Comparison of ENCODE assay signal across 9 cellular contexts in genomic region chr2:112187805-112188596, GRCh38. TPM values are rescaled to one million over a fixed set of nuclear protein-coding genes. Genes with fewer than 3 reads are reported as not detected.
DNase-seq lines count a peak whose midpoint lies in the region; ATAC-seq and TF ChIP-seq lines count a peak whose summit lies in the region.
"Had no signal": no experiment of that assay in that cellular context is flagged by ENCODE, and none has a peak within 500 bp of the region (broad histone marks: within the 10 kb centered on the region; RNA-seq: fewer than 3 reads in every experiment).

No MANE protein-coding gene starts in this region.

- no peak overlapping the region for H3K4me3 ChIP-seq in esophagus muscularis mucosa

- intact Hi-C loops in activated CD8-positive, alpha-beta T cell treated with anti-CD3 and anti-CD28 coated beads for 36 hours (cut with micrococcal nuclease) = no loop called here
- intact Hi-C loops in esophagus muscularis mucosa (cut with DNase I) = no loop called here

- no peak for TF ChIP-seq POLR2A in esophagus muscularis mucosa (IDR thresholded peaks at IDR 0.05; ENCODE audit: low read depth)

- H3K4me1 Mint-ChIP-seq in activated CD8-positive, alpha-beta T cell treated with anti-CD3 and anti-CD28 coated beads for 36 hours (ENCODE audit: low read depth) = peaks cover 66% of the 10 kb centered on the region

- 81% methylated on average over 9 of the region's 9 CpGs for WGBS in esophagus muscularis mucosa

- H3K9me3 Mint-ChIP-seq in activated CD8-positive, alpha-beta T cell treated with anti-CD3 and anti-CD28 coated beads for 36 hours = peaks cover 1% of the 10 kb centered on the region

- H3K27ac ChIP-seq in esophagus muscularis mucosa (replicated peaks in 1 of 4) = no peak overlapping the region
- H3K27ac ChIP-seq: VCaP had no signal

- H3K27me3 Mint-ChIP-seq in activated CD8-positive, alpha-beta T cell treated with anti-CD3 and anti-CD28 coated beads for 36 hours = no peaks in the 10 kb centered on the region

- peak overlapping the region; percentile 54 for H3K4me3 Mint-ChIP-seq in activated CD8-positive, alpha-beta T cell treated with anti-CD3 and anti-CD28 coated beads for 36 hours

- peaks cover 23% of the 10 kb centered on the region for H3K36me3 Mint-ChIP-seq in activated CD8-positive, alpha-beta T cell treated with anti-CD3 and anti-CD28 coated beads for 36 hours (ENCODE audit: low read depth)

- TF ChIP-seq EP300 in Ishikawa (IDR thresholded peaks at IDR 0.05; ENCODE audit: borderline replicate concordance) (peak; percentile 44; the same call in 1 of the 2 replicates), esophagus muscularis mucosa (IDR thresholded peaks at IDR 0.05) (no peak)

- H3K36me3 ChIP-seq in esophagus muscularis mucosa = no peaks in the 10 kb centered on the region

- no peaks in the 10 kb centered on the region for H3K4me1 ChIP-seq in esophagus muscularis mucosa

- peak overlapping the region; percentile 97 for H3K27ac Mint-ChIP-seq in activated CD8-positive, alpha-beta T cell treated with anti-CD3 and anti-CD28 coated beads for 36 hours

- POLR2A ChIA-PET in activated CD8-positive, alpha-beta T cell treated with anti-CD3 and anti-CD28 coated beads for 36 hours (lab: Charles Lee) = interaction anchor here (0.8 to 2.2 kb wide), 9 partner anchors 12 to 136 kb away, joined by 3 to 7 read pairs (median 4); no protein-coding TSS in a partner anchor

- H3K27me3 ChIP-seq in esophagus muscularis mucosa = no peaks in the 10 kb centered on the region

- peak; percentile 93 for DNase-seq in activated CD8-positive, alpha-beta T cell treated with anti-CD3 and anti-CD28 coated beads for 36 hours
- peak; percentile 91 for DNase-seq in esophagus muscularis mucosa (ENCODE audit: extremely low spot score)
- DNase-seq in stimulated activated CD8-positive, alpha-beta memory T cell treated with anti-CD3 and anti-CD28 coated beads, Interleukin-15, amount 100 ng/mL, for 4 hours (ENCODE audit: low read depth in 2 of 2) = peak; percentile 61 to 77
- no peak for DNase-seq in superior temporal gyrus (ENCODE audit: extremely low spot score)

- peak; percentile 85 for ATAC-seq in activated CD8-positive, alpha-beta T cell treated with anti-CD3 and anti-CD28 coated beads for 36 hours
- ATAC-seq in HG02759 (IDR thresholded peaks at IDR 0.05; ENCODE audit: unreplicated experiment) = no peak
- no peak for ATAC-seq in HG03095 (IDR thresholded peaks at IDR 0.05; ENCODE audit: unreplicated experiment)
- ATAC-seq in GM19324 (IDR thresholded peaks at IDR 0.05; ENCODE audit: low FRiP score, unreplicated experiment) = no peak

- TF ChIP-seq RAD21 in Ishikawa (IDR thresholded peaks at IDR 0.05; ENCODE audit: low read depth) = no peak

- H3K9me3 ChIP-seq in esophagus muscularis mucosa = no peaks in the 10 kb centered on the region

- TF ChIP-seq CTCF in activated CD8-positive, alpha-beta T cell treated with anti-CD3 and anti-CD28 coated beads for 36 hours (IDR thresholded peaks at IDR 0.05) = no peak
- TF ChIP-seq CTCF in esophagus muscularis mucosa (IDR thresholded peaks at IDR 0.05) = no peak

- CTCF ChIA-PET in activated CD8-positive, alpha-beta T cell treated with anti-CD3 and anti-CD28 coated beads for 36 hours (lab: Charles Lee) = interaction anchor here (0.8 to 2.2 kb wide), 4 partner anchors 14 to 66 kb away, joined by 3 to 9 read pairs (median 5); no protein-coding TSS in a partner anchor

TF ChIP-seq in Ishikawa, 13 proteins besides CTCF, POLR2A, EP300 and RAD21:
- TF ChIP-seq EGR1 (IDR thresholded peaks at IDR 0.05) = no peak
- TF ChIP-seq TCF12 (IDR thresholded peaks at IDR 0.05; ENCODE audit: low read depth) = 0 out of 2 replicates have a peak, but pooled peaks have one; percentile 32
- peak; percentile 5; the same call in 1 of the 2 replicates for TF ChIP-seq TEAD4 (IDR thresholded peaks at IDR 0.05)
- TF ChIP-seq MAX (IDR thresholded peaks at IDR 0.05) = no peak
- 0 out of 2 replicates have a peak, but pooled peaks have one; percentile 12 for TF ChIP-seq NFIC (IDR thresholded peaks at IDR 0.05)

RNA-seq across cellular contexts. Expression of gene FBLN7, which starts 49.8 kb away (rescaled TPM):
- 1 to 10 TPM; 7.4 to 7.9 TPM for total RNA-seq in activated CD8-positive, alpha-beta T cell treated with anti-CD3 and anti-CD28 coated beads for 36 hours
- 1 to 10 TPM; 1.1 to 2.1 (median 1.8) TPM for total RNA-seq in esophagus muscularis mucosa
